ENCODE assay signal across 9 cellular contexts in genomic region chr13:99432637-99433542, GRCh38.
DNase-seq lines count a peak whose midpoint lies in the region; ATAC-seq lines count a peak whose summit lies in the region.
"Had no signal": no experiment of that assay in that cellular context is flagged by ENCODE, and none has a peak within 500 bp of the region (broad histone marks: within the 10 kb centered on the region; RNA-seq: fewer than 3 reads in every experiment).

No MANE protein-coding gene starts in this region.

- no peaks in the 10 kb centered on the region for H3K27me3 Mint-ChIP-seq in T-helper 17 cell

- H3K9me3 ChIP-seq in T-helper 17 cell (ENCODE audit: control insufficient read depth, low read length, poor library complexity, severe bottlenecking) = no peaks in the 10 kb centered on the region
- H3K9me3 ChIP-seq: uterus had no signal

- no peaks in the 10 kb centered on the region; the same call in 1 of the 2 replicates for H3K27me3 ChIP-seq in ACC112 (ENCODE audit: insufficient read depth, low read length)
- H3K27me3 ChIP-seq: uterus had no signal

- peaks cover 2% of the 10 kb centered on the region for H3K36me3 Mint-ChIP-seq in T-helper 17 cell (ENCODE audit: low read depth)

- peak overlapping the region; percentile 79 for H3K27ac ChIP-seq in ACC112 (ENCODE audit: low read depth, low read length)
- H3K27ac ChIP-seq: uterus had no signal

- H3K4me3 Mint-ChIP-seq in T-helper 17 cell = peak overlapping the region; percentile 88

- DNase-seq in T-helper 17 cell (peak; percentile 70 to 85 (median 75)), amniotic stem cell (lab: John Stamatoyannopoulos, UW) (peak; percentile 47), iPS-NIHi7 (ENCODE audit: extremely low spot score) (peak; percentile 71), D341Med (ENCODE audit: low spot score) (no peak)
- peak; percentile 96 for DNase-seq in stimulated activated CD4-positive, alpha-beta T cell treated with anti-CD3 and anti-CD28 coated beads, Interleukin-15, amount 100 ng/mL, for 24 hours

- peak overlapping the region; percentile 100 for H3K27ac Mint-ChIP-seq in T-helper 17 cell

- H3K4me1 Mint-ChIP-seq in T-helper 17 cell = peaks cover 49% of the 10 kb centered on the region

- peak; percentile 30 for ATAC-seq in GM19328 (IDR thresholded peaks at IDR 0.05; ENCODE audit: unreplicated experiment)
- ATAC-seq in HG03439 (IDR thresholded peaks at IDR 0.05; ENCODE audit: unreplicated experiment) = peak; percentile 62
- peak; percentile 60 for ATAC-seq in T-helper 17 cell

- H3K4me1 ChIP-seq in ACC112 (ENCODE audit: control insufficient read depth, insufficient read depth, low read length, unreplicated experiment) = peaks cover 12% of the 10 kb centered on the region
- H3K4me1 ChIP-seq: uterus had no signal

- peak overlapping the region; percentile 36 for H2AFZ ChIP-seq in ACC112 (ENCODE audit: low read length, unreplicated experiment)

- no peaks in the 10 kb centered on the region for H3K36me3 ChIP-seq in ACC112 (ENCODE audit: insufficient read depth, low read length)
- H3K36me3 ChIP-seq: uterus had no signal

- H3K4me3 ChIP-seq in ACC112 (ENCODE audit: low read depth, low read length) = peak overlapping the region; percentile 43
- H3K4me3 ChIP-seq: uterus had no signal

- H3K79me2 ChIP-seq in ACC112 (ENCODE audit: control insufficient read depth, insufficient read depth, low read length, unreplicated experiment) = no peaks in the 10 kb centered on the region
